Comparison of ENCODE assay signal across 9 cellular contexts in the genomic region with DNA sequence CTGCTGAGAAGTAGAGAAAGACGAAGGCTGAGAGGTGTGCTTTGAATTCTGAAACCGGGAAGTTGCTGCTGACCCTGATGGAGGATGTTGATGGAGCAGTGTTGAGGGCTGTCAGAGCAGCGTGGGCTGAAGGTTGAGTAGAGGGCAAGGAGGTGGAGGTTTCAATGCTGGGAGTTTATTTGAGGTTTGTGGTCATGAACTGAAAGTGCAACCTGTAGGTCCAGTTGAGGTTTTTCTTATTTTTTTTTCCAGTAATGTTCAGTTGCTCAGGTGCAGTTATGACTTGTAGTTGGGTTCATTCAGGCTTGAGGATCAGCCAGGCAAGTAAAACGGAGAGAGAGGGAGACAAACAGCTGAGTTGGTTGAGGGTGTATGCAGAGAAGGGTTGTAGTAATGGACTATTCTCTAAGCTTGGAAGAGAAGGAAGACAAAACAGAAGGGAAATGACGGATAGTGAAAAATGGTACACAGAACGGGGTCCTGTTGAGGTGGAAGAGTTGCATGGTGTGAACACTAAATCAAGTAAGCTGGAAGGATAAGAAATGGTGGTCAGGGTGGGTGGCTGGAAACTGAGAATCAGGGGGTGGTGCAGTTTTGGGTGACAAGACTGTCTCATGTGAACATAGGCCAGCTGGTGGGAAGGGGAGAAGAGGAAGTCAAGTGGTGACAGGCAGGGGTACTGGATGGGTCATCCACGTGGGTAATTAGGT. TPM values are rescaled to one million over a fixed set of nuclear protein-coding genes. Genes with fewer than 3 reads are reported as not detected.
DNase-seq lines count a peak whose midpoint lies in the region; ATAC-seq and TF ChIP-seq lines count a peak whose summit lies in the region.
"Had no signal": no experiment of that assay in that cellular context is flagged by ENCODE, and none has a peak within 500 bp of the region (broad histone marks: within the 10 kb centered on the region; RNA-seq: fewer than 3 reads in every experiment).

No MANE protein-coding gene starts in this region.

- H2AFZ ChIP-seq in Loucy (ENCODE audit: low read length) = peak overlapping the region; percentile 68

- peak overlapping the region; percentile 26 for H3K4me3 ChIP-seq in GM12865 (ENCODE audit: low read depth, low read length)
- H3K4me3 ChIP-seq in Loucy (ENCODE audit: low read length, poor library complexity, severe bottlenecking) = peak overlapping the region; percentile 54
- H3K4me3 ChIP-seq in esophagus squamous epithelium = no peak overlapping the region
- H3K4me3 ChIP-seq: dorsolateral prefrontal cortex had no signal

- peak overlapping the region in 1 of 4 donors; percentile 14 for H3K27ac ChIP-seq in esophagus squamous epithelium
- H3K27ac ChIP-seq: dorsolateral prefrontal cortex had no signal

- H3K9me3 ChIP-seq in Loucy (ENCODE audit: insufficient read depth, low read depth, low read length) = no peaks in the 10 kb centered on the region
- H3K9me3 ChIP-seq in esophagus squamous epithelium = no peaks in the 10 kb centered on the region

- peak overlapping the region; percentile 12 for H3K9ac ChIP-seq in Loucy (ENCODE audit: low read depth, low read length, poor library complexity, severe bottlenecking)

- WGBS in esophagus squamous epithelium, 2 donors = 55 to 67% methylated on average over 7 of the region's 7 CpGs

- no peaks in the 10 kb centered on the region for H3K36me3 Mint-ChIP-seq in nephron progenitor cell (ENCODE audit: low read depth)

- TF ChIP-seq POLR2A in esophagus squamous epithelium (IDR thresholded peaks at IDR 0.05) = no peak

- H4K20me1 ChIP-seq in Loucy (ENCODE audit: insufficient read depth, low read length, poor library complexity, severe bottlenecking) = no peaks in the 10 kb centered on the region

- peak; percentile 97 for DNase-seq in GM12865 (ENCODE audit: low read depth)
- no peak for DNase-seq in cerebellar cortex (ENCODE audit: low spot score)
- DNase-seq in nephron progenitor cell = no peak
- DNase-seq in inferior parietal cortex (ENCODE audit: extremely low spot score) = no peak
- DNase-seq in esophagus squamous epithelium (lab: John Stamatoyannopoulos, UW) = no peak

- H3K27me3 Mint-ChIP-seq in nephron progenitor cell (ENCODE audit: low read depth, poor library complexity) = peaks cover 7% of the 10 kb centered on the region

- peak overlapping the region; percentile 73 for H3K4me2 ChIP-seq in Loucy (ENCODE audit: low read depth, low read length, poor library complexity, severe bottlenecking)

- H3F3A ChIP-seq in Loucy (ENCODE audit: low read depth) = no peaks in the 10 kb centered on the region; the same call in 1 of the 2 replicates

- H3K4me1 ChIP-seq in Loucy (ENCODE audit: insufficient read depth, low read length, poor library complexity, severe bottlenecking) (peaks cover 17% of the 10 kb centered on the region), esophagus squamous epithelium (peaks cover 0 to 27% (median 0%) of the 10 kb centered on the region in 3 donors)

- peaks cover 34% of the 10 kb centered on the region for H3K4me1 Mint-ChIP-seq in nephron progenitor cell

- intact Hi-C loops in esophagus squamous epithelium (cut with DNase I) = no loop called here

- H3K27me3 ChIP-seq in Loucy (ENCODE audit: insufficient read depth, low read length, poor library complexity, severe bottlenecking) (no peaks in the 10 kb centered on the region), esophagus squamous epithelium (no peaks in the 10 kb centered on the region)
- H3K27me3 ChIP-seq: dorsolateral prefrontal cortex had no signal

- H3K9me3 Mint-ChIP-seq in nephron progenitor cell = no peaks in the 10 kb centered on the region

- peak; percentile 70 for ATAC-seq in GM21576 (IDR thresholded peaks at IDR 0.05; ENCODE audit: unreplicated experiment)
- ATAC-seq in esophagus mucosa = peak; percentile 23

- no peaks in the 10 kb centered on the region for H3K36me3 ChIP-seq in Loucy (ENCODE audit: insufficient read depth, low read length)
- no peaks in the 10 kb centered on the region for H3K36me3 ChIP-seq in esophagus squamous epithelium

- H3K79me2 ChIP-seq in Loucy (ENCODE audit: insufficient read depth, low read length) = no peaks in the 10 kb centered on the region

- TF ChIP-seq CTCF in GM12865 (IDR thresholded peaks at IDR 0.05; ENCODE audit: insufficient read depth, low read depth, low read length, missing control alignments) = no peak
- TF ChIP-seq CTCF in Loucy (conservative IDR thresholded peaks at IDR 0.05; ENCODE audit: low read length) = no peak
- TF ChIP-seq CTCF in nephron progenitor cell (IDR thresholded peaks at IDR 0.05) = no peak
- TF ChIP-seq CTCF in esophagus squamous epithelium (IDR thresholded peaks at IDR 0.05) = no peak

- no peaks in the 10 kb centered on the region for H3K9me2 ChIP-seq in Loucy (replicated peaks; ENCODE audit: low read depth, low read length)

- no peak overlapping the region for H3K4me3 Mint-ChIP-seq in nephron progenitor cell

- H3K27ac Mint-ChIP-seq in nephron progenitor cell = no peak overlapping the region

RNA-seq across cellular contexts. Expression of a gene that starts 8.7 kb away (rescaled TPM):
- 93.4 TPM for total RNA-seq in esophagus mucosa
- total RNA-seq in esophagus squamous epithelium = 10 to 100 TPM; 52.5 to 88.2 (median 73.5) TPM

RNA-seq across cellular contexts. Expression of a gene that starts 58.5 kb away (rescaled TPM):
- total RNA-seq in esophagus mucosa (0.48 TPM), esophagus squamous epithelium (under 1 TPM in 1 of 4 donors, not detected in 3; 0.27 TPM)

Comparison
In these comparisons a context has a peak if more than half of its experiments do, and no peak if none do; other contexts are left out.
1. H3K4me3 ChIP-seq: peak in GM12865 (single experiment) and Loucy (single experiment); none in esophagus squamous epithelium (0 of 4).